29 cellular contexts compared by ENCODE assay signal in genomic region chr4:126361287-126361686, GRCh38.
"Had no signal": no experiment of that assay in that cellular context is flagged by ENCODE, and none has a peak within 500 bp of the region (broad histone marks: within the 10 kb centered on the region; RNA-seq: fewer than 3 reads in every experiment).

No MANE protein-coding gene starts in this region.

- DNase-seq: activated B cell treated with CpG ODN at 0.5 μM for 24 hours; activated CD4-positive, alpha-beta T cell treated with anti-CD3 and anti-CD28 coated beads for 48 hours; activated CD4-positive, alpha-beta T cell treated with anti-CD3 and anti-CD28 coated beads, Interleukin-2, amount 50 U/mL, for 1 hour; activated CD4-positive, alpha-beta T cell treated with anti-CD3 and anti-CD28 coated beads, Interleukin-2, amount 50 U/mL, for 48 hours; activated CD8-positive, alpha-beta memory T cell treated with anti-CD3 and anti-CD28 coated beads for 24 hours; activated CD8-positive, alpha-beta T cell treated with anti-CD3 and anti-CD28 coated beads for 36 hours; activated effector memory CD4-positive, alpha-beta T cell treated with Interleukin-2 at 50 U/mL for 16 hours; activated gamma-delta T cell treated with Interleukin-2 at 50 U/mL for 16 hours; activated naive CD4-positive, alpha-beta T cell treated with anti-CD3 and anti-CD28 coated beads, Interleukin-2, amount 50 U/mL, for 16 hours; activated naive CD4-positive, alpha-beta T cell treated with Interleukin-2 at 50 U/mL for 16 hours; activated T-cell treated with anti-CD3 and anti-CD28 coated beads, Interleukin-2, amount 50 U/mL, for 4 hours; amygdala; aorta; body of pancreas; caudate nucleus; cortex of kidney; dermis blood vessel endothelial cell; effector CD4-positive, alpha-beta T cell; effector memory CD8-positive, alpha-beta T cell; esophagus squamous epithelium; foreskin melanocyte; heart right ventricle; T-helper 2 cell had no signal

- H3K4me3 ChIP-seq: body of pancreas, esophagus squamous epithelium, gastroesophageal sphincter, heart right ventricle had no signal

- H3K27me3 Mint-ChIP-seq: activated B cell treated with CpG ODN at 0.5 μM for 24 hours; activated CD8-positive, alpha-beta T cell treated with anti-CD3 and anti-CD28 coated beads for 36 hours; activated naive CD8-positive, alpha-beta T cell; activated T-helper 17 cell treated with anti-CD3 and anti-CD28 coated beads, Interleukin-2, amount 50 U/mL, for 72 hours; effector memory CD8-positive, alpha-beta T cell had no signal

- H3K27ac ChIP-seq: body of pancreas, epithelial cell of prostate, esophagus squamous epithelium, gastroesophageal sphincter, heart right ventricle, VCaP had no signal

- H3K9me3 Mint-ChIP-seq: activated CD8-positive, alpha-beta T cell treated with anti-CD3 and anti-CD28 coated beads for 36 hours had no signal

- H3K36me3 ChIP-seq: esophagus squamous epithelium, gastroesophageal sphincter, heart right ventricle had no signal

- H3K9me3 ChIP-seq: body of pancreas, esophagus squamous epithelium, gastroesophageal sphincter, heart right ventricle had no signal

- H3K4me1 Mint-ChIP-seq: activated B cell treated with CpG ODN at 0.5 μM for 24 hours; activated T-helper 17 cell treated with anti-CD3 and anti-CD28 coated beads, Interleukin-2, amount 50 U/mL, for 72 hours had no signal

- H3K27me3 ChIP-seq: body of pancreas, esophagus squamous epithelium, gastroesophageal sphincter, heart right ventricle had no signal

- H3K36me3 Mint-ChIP-seq: activated naive CD8-positive, alpha-beta T cell had no signal

- H3K4me1 ChIP-seq: body of pancreas, esophagus squamous epithelium, gastroesophageal sphincter, heart right ventricle had no signal

- ATAC-seq: activated CD4-positive, CD25-positive, alpha-beta regulatory T cell treated with anti-CD3 and anti-CD28 coated beads, Interleukin-2, amount 50 U/mL, for 24 hours; activated CD8-positive, alpha-beta T cell treated with anti-CD3 and anti-CD28 coated beads for 36 hours; activated T-cell treated with anti-CD3 and anti-CD28 coated beads, Interleukin-2, amount 50 U/mL, for 4 hours; activated T-helper 17 cell treated with anti-CD3 and anti-CD28 coated beads, Interleukin-2, amount 50 U/mL, for 72 hours; body of pancreas; effector memory CD8-positive, alpha-beta T cell; gastroesophageal sphincter; heart right ventricle had no signal

- H3K4me3 Mint-ChIP-seq: activated B cell treated with CpG ODN at 0.5 μM for 24 hours; activated CD8-positive, alpha-beta T cell treated with anti-CD3 and anti-CD28 coated beads for 36 hours; activated naive CD8-positive, alpha-beta T cell; activated T-cell treated with anti-CD3 and anti-CD28 coated beads, Interleukin-2, amount 50 U/mL, for 4 hours; activated T-helper 17 cell treated with anti-CD3 and anti-CD28 coated beads, Interleukin-2, amount 50 U/mL, for 72 hours; effector memory CD8-positive, alpha-beta T cell had no signal

- H3K27ac Mint-ChIP-seq: activated B cell treated with CpG ODN at 0.5 μM for 24 hours; activated CD8-positive, alpha-beta T cell treated with anti-CD3 and anti-CD28 coated beads for 36 hours; activated naive CD8-positive, alpha-beta T cell; activated T-helper 17 cell treated with anti-CD3 and anti-CD28 coated beads, Interleukin-2, amount 50 U/mL, for 72 hours; effector memory CD8-positive, alpha-beta T cell had no signal
